10 cellular contexts compared by ENCODE assay signal in genomic region chr17:50893183-50893993, GRCh38. TPM values are rescaled to one million over a fixed set of nuclear protein-coding genes. Genes with fewer than 3 reads are reported as not detected.
DNase-seq lines count a peak whose midpoint lies in the region; ATAC-seq and TF ChIP-seq lines count a peak whose summit lies in the region.
"Had no signal": no experiment of that assay in that cellular context is flagged by ENCODE, and none has a peak within 500 bp of the region (broad histone marks: within the 10 kb centered on the region; RNA-seq: fewer than 3 reads in every experiment).

No MANE protein-coding gene starts in this region.

- TF ChIP-seq CTCF in RWPE2 (IDR thresholded peaks at IDR 0.05; ENCODE audit: poor library complexity, severe bottlenecking) (no peak), foreskin keratinocyte (conservative IDR thresholded peaks at IDR 0.05) (no peak), omental fat pad (IDR thresholded peaks at IDR 0.05) (no peak)

- DNase-seq in DMS153 (lab: John Stamatoyannopoulos, UW) (peak; percentile 42), RWPE2 (ENCODE audit: low spot score) (no peak), foreskin keratinocyte (peak; percentile 92 to 93), omental fat pad (ENCODE audit: low spot score) (no peak), DMS53 treated with DMSO at 0.1 percent for 48 hours (lab: John Stamatoyannopoulos, UW; ENCODE audit: unreplicated experiment) (no peak)
- no peak for DNase-seq in activated CD4-positive, alpha-beta T cell treated with anti-CD3 and anti-CD28 coated beads, Interleukin-2, amount 50 U/mL, for 48 hours
- no peak for DNase-seq in stimulated activated naive CD4-positive, alpha-beta T cell (lab: John Stamatoyannopoulos, UW)
- DNase-seq: COR-L47 had no signal

- no peaks in the 10 kb centered on the region for H3K27me3 ChIP-seq in RWPE2 (ENCODE audit: insufficient read depth, poor library complexity, severe bottlenecking)
- no peaks in the 10 kb centered on the region for H3K27me3 ChIP-seq in foreskin keratinocyte

- ATAC-seq in RWPE2 (ENCODE audit: low read depth): peak; percentile 64
- ATAC-seq in foreskin keratinocyte: peak; percentile 80
- ATAC-seq in omental fat pad (ENCODE audit: low FRiP score): peak; percentile 50
- ATAC-seq in GM18517 (IDR thresholded peaks at IDR 0.05; ENCODE audit: unreplicated experiment): no peak
- ATAC-seq: activated T-helper 17 cell treated with anti-CD3 and anti-CD28 coated beads, Interleukin-2, amount 50 U/mL, for 72 hours had no signal

- no peaks in the 10 kb centered on the region for H3K36me3 ChIP-seq in RWPE2 (ENCODE audit: low read depth)

- H3K4me1 ChIP-seq in RWPE2 (ENCODE audit: insufficient read depth, poor library complexity, severe bottlenecking): peaks cover 31% of the 10 kb centered on the region
- H3K4me1 ChIP-seq in foreskin keratinocyte: peaks cover 37% of the 10 kb centered on the region

- H3K4me3 ChIP-seq in RWPE2 (ENCODE audit: severe bottlenecking): no peak overlapping the region

- H3K9me3 ChIP-seq in RWPE2 (ENCODE audit: severe bottlenecking): no peaks in the 10 kb centered on the region

- H3K27ac ChIP-seq in RWPE2 (ENCODE audit: poor library complexity, severe bottlenecking): peak overlapping the region; percentile 75
- H3K27ac ChIP-seq in foreskin keratinocyte: peak overlapping the region; percentile 77

RNA-seq across cellular contexts. Expression of gene TOB1, which starts 27.2 kb away (rescaled TPM):
- 45.2 and 49.1 TPM in 2 replicates for total RNA-seq in foreskin keratinocyte
- 31.7 and 35.3 TPM in 2 replicates for polyA plus RNA-seq in foreskin keratinocyte
- total RNA-seq in omental fat pad: 10 to 100 TPM; 28.8 to 79.7 (median 37.0) TPM

RNA-seq across cellular contexts. Expression of gene WFIKKN2, which starts 58.0 kb away (rescaled TPM):
- total RNA-seq in foreskin keratinocyte (not detected in 2 replicates), omental fat pad (under 1 TPM in 2 of 4 donors, not detected in 2; 0.09 to 0.24 TPM)
- not detected in 2 replicates for polyA plus RNA-seq in foreskin keratinocyte
- total RNA-seq: activated T-helper 17 cell treated with anti-CD3 and anti-CD28 coated beads, Interleukin-2, amount 50 U/mL, for 72 hours had no signal

Comparison
In these comparisons a context has a peak if more than half of its experiments do, and no peak if none do; other contexts are left out.
1. DNase-seq: peak in DMS153 (single experiment) and foreskin keratinocyte (2 of 2); none in RWPE2 (single experiment), omental fat pad (single experiment), DMS53 treated with DMSO at 0.1 percent for 48 hours (single experiment), activated CD4-positive, alpha-beta T cell treated with anti-CD3 and anti-CD28 coated beads, Interleukin-2, amount 50 U/mL, for 48 hours (0 of 2) and stimulated activated naive CD4-positive, alpha-beta T cell (0 of 6).